ENCODE assay signal across 8 cellular contexts in genomic region chr3:179196098-179196497, GRCh38. TPM values are rescaled to one million over a fixed set of nuclear protein-coding genes. Genes with fewer than 3 reads are reported as not detected.
DNase-seq lines count a peak whose midpoint lies in the region; ATAC-seq and TF ChIP-seq lines count a peak whose summit lies in the region.

No MANE protein-coding gene starts in this region.

- TF ChIP-seq EP300 in SK-N-SH (IDR thresholded peaks at IDR 0.05; ENCODE audit: borderline replicate concordance in 1 of 2, low read depth in 1 of 2, low read length in 1 of 2) = no peak

- H3K9me3 ChIP-seq in SK-N-SH = no peaks in the 10 kb centered on the region

- H3K4me2 ChIP-seq in SK-N-SH = 0 out of 2 replicates have a peak overlapping the region, but pooled peaks have one; percentile 11

- H3K27me3 ChIP-seq in SK-N-SH (ENCODE audit: insufficient read depth) = no peaks in the 10 kb centered on the region

- no peak overlapping the region for H3K4me3 Mint-ChIP-seq in activated naive CD4-positive, alpha-beta T cell treated with anti-CD3 and anti-CD28 coated beads, Interleukin-2, amount 10 ng/mL, durations not matched to agents 7 days and 5 days
- H3K4me3 Mint-ChIP-seq in naive B cell = peak overlapping the region in 4 of 8 donors; percentile 36 to 52 (median 47)

- H3K79me2 ChIP-seq in SK-N-SH (ENCODE audit: insufficient read depth) = peaks cover 52% of the 10 kb centered on the region

- DNase-seq in activated naive CD4-positive, alpha-beta T cell treated with anti-CD3 and anti-CD28 coated beads, Interleukin-2, amount 10 ng/mL, durations not matched to agents 7 days and 5 days = peak; percentile 39
- DNase-seq in activated naive CD4-positive, alpha-beta T cell treated with Interleukin-2 at 50 U/mL for 16 hours = no peak
- DNase-seq in SK-N-SH (no peak), naive B cell (peak; percentile 14), posterior vena cava (ENCODE audit: low spot score) (no peak)
- DNase-seq in stimulated activated CD4-positive, alpha-beta T cell treated with anti-CD3 and anti-CD28 coated beads, Interleukin-2, amount 100 ng/mL, for 48 hours = no peak
- DNase-seq in activated T-cell treated with anti-CD3 and anti-CD28 coated beads, Interleukin-2, amount 50 U/mL, for 1 hour = no peak

- H3K9me2 ChIP-seq in SK-N-SH = no peaks in the 10 kb centered on the region

- no peaks in the 10 kb centered on the region for H3K27me3 Mint-ChIP-seq in activated naive CD4-positive, alpha-beta T cell treated with anti-CD3 and anti-CD28 coated beads, Interleukin-2, amount 10 ng/mL, durations not matched to agents 7 days and 5 days
- H3K27me3 Mint-ChIP-seq in naive B cell = no peaks in the 10 kb centered on the region

- no peak for TF ChIP-seq RAD21 in SK-N-SH (IDR thresholded peaks at IDR 0.05; ENCODE audit: low read length)

- ATAC-seq in HG02852 (IDR thresholded peaks at IDR 0.05; ENCODE audit: unreplicated experiment) (peak; percentile 95), naive B cell (ENCODE audit: low read depth in 2 of 2) (peak; percentile 74 to 76)

- no peaks in the 10 kb centered on the region; a peak in 2 of 4 replicates for H3K4me1 ChIP-seq in SK-N-SH (ENCODE audit: control insufficient read depth in 1 of 2, insufficient read depth in 2 of 2, low read depth in 1 of 2, low read length in 1 of 2)

- H3K36me3 ChIP-seq in SK-N-SH (replicated peaks in 1 of 2; ENCODE audit: control insufficient read depth in 1 of 2, insufficient read depth in 2 of 2, low read length in 1 of 2) = peaks cover 8 to 15% of the 10 kb centered on the region in 2 experiments

- H3K27ac Mint-ChIP-seq in activated naive CD4-positive, alpha-beta T cell treated with anti-CD3 and anti-CD28 coated beads, Interleukin-2, amount 10 ng/mL, durations not matched to agents 7 days and 5 days = peak overlapping the region; percentile 69
- H3K27ac Mint-ChIP-seq in naive B cell = peak overlapping the region in 4 of 6 donors; percentile 9 to 94 (median 86)

- H4K20me1 ChIP-seq in SK-N-SH (ENCODE audit: insufficient read depth) = peaks cover 28% of the 10 kb centered on the region

- peak overlapping the region in 1 of 2 experiments; percentile 28; a peak in 1 of 4 replicates for H3K27ac ChIP-seq in SK-N-SH (ENCODE audit: low read depth in 2 of 2, low read length in 1 of 2)

- POLR2A ChIA-PET in SK-N-SH (lab: Yijun Ruan, JAX) = no interaction called here

- H3K36me3 Mint-ChIP-seq in activated naive CD4-positive, alpha-beta T cell treated with anti-CD3 and anti-CD28 coated beads, Interleukin-2, amount 10 ng/mL, durations not matched to agents 7 days and 5 days = peaks cover 14% of the 10 kb centered on the region
- peaks cover 8 to 13% of the 10 kb centered on the region in 2 donors for H3K36me3 Mint-ChIP-seq in naive B cell

- CTCF ChIA-PET in activated naive CD4-positive, alpha-beta T cell treated with anti-CD3 and anti-CD28 coated beads, Interleukin-2, amount 10 ng/mL, durations not matched to agents 7 days and 5 days (lab: Charles Lee) = interaction anchor here (0.7 kb wide), 1 partner anchor 643 kb away, joined by 7 read pairs; no protein-coding TSS in a partner anchor
- CTCF ChIA-PET in SK-N-SH (lab: Yijun Ruan, JAX) = interaction anchor here (1.1 kb wide), 1 partner anchor 120 kb away, joined by 3 read pairs; no protein-coding TSS in a partner anchor

- 9% methylated on average over 1 of the region's 1 CpG for WGBS in SK-N-SH (ENCODE audit: low lambda C conversion rate)

- H3K9me3 Mint-ChIP-seq in activated naive CD4-positive, alpha-beta T cell treated with anti-CD3 and anti-CD28 coated beads, Interleukin-2, amount 10 ng/mL, durations not matched to agents 7 days and 5 days = no peaks in the 10 kb centered on the region
- no peaks in the 10 kb centered on the region for H3K9me3 Mint-ChIP-seq in naive B cell

- peaks cover 2% of the 10 kb centered on the region for H3F3A ChIP-seq in SK-N-SH (replicated peaks; ENCODE audit: insufficient read depth)

- H3K4me3 ChIP-seq in SK-N-SH (ENCODE audit: low read depth in 2 of 2, low read length in 1 of 2) = no peak overlapping the region

- no peak for TF ChIP-seq CTCF in SK-N-SH (IDR thresholded peaks at IDR 0.05)

- intact Hi-C loops in posterior vena cava (cut with DNase I) = no loop called here

- peaks cover 25% of the 10 kb centered on the region for H3K4me1 Mint-ChIP-seq in activated naive CD4-positive, alpha-beta T cell treated with anti-CD3 and anti-CD28 coated beads, Interleukin-2, amount 10 ng/mL, durations not matched to agents 7 days and 5 days
- H3K4me1 Mint-ChIP-seq in naive B cell = peaks cover 43 to 55% (median 46%) of the 10 kb centered on the region in 3 donors

- H3K9ac ChIP-seq in SK-N-SH = no peak overlapping the region

- no peak overlapping the region for H2AFZ ChIP-seq in SK-N-SH (ENCODE audit: low read depth)

TF ChIP-seq in SK-N-SH, 30 proteins besides CTCF, POLR2A, EP300 and RAD21:
- TF ChIP-seq PBX3 (IDR thresholded peaks at IDR 0.05) = peak; percentile 71
- TF ChIP-seq TAF1 (IDR thresholded peaks at IDR 0.05; ENCODE audit: borderline replicate concordance, low read depth, low read length) = no peak
- no peak for TF ChIP-seq ELF1 (IDR thresholded peaks at IDR 0.05)
- no peak for TF ChIP-seq SMC3 (IDR thresholded peaks at IDR 0.05; ENCODE audit: low read depth, low read length)
- TF ChIP-seq RFX5 (IDR thresholded peaks at IDR 0.05; ENCODE audit: low read length) = no peak
- TF ChIP-seq TCF12 (IDR thresholded peaks at IDR 0.05) = peak; percentile 83
- TF ChIP-seq RCOR1 (IDR thresholded peaks at IDR 0.05; ENCODE audit: low read length) = no peak

RNA-seq across cellular contexts. Expression of gene PIK3CA, which starts 47.9 kb away (rescaled TPM):
- 3.2 and 3.9 TPM in 2 replicates for polyA plus RNA-seq in SK-N-SH (2012; rRNA removed)
- polyA plus RNA-seq in SK-N-SH (2012; cell fraction: cytosol; rRNA removed) = 5.3 and 5.7 TPM in 2 replicates
- 1.9 and 5.8 TPM in 2 replicates for polyA plus RNA-seq in SK-N-SH (2012; cell fraction: nucleus; rRNA removed)
- 10 to 100 TPM; 14.8 to 30.1 (median 22.9) TPM for polyA plus RNA-seq in naive B cell (ENCODE audit: low read depth in 6 of 6)
- 10 to 100 TPM; 34.9 to 46.9 TPM for total RNA-seq in posterior vena cava

RNA-seq across cellular contexts. Expression of gene KCNMB3, which starts 54.8 kb away (rescaled TPM):
- 1.1 and 1.6 TPM in 2 replicates for polyA plus RNA-seq in SK-N-SH (2012; rRNA removed)
- 0.88 and 1.0 TPM in 2 replicates for polyA plus RNA-seq in SK-N-SH (2012; cell fraction: cytosol; rRNA removed)
- polyA plus RNA-seq in SK-N-SH (2012; cell fraction: nucleus; rRNA removed) = 3.5 and 5.8 TPM in 2 replicates
- polyA plus RNA-seq in naive B cell (ENCODE audit: low read depth in 6 of 6) = 1 to 10 TPM in 4 of 6 donors, under 1 TPM in 1, not detected in 1; 0.71 to 6.0 (median 3.0) TPM
- total RNA-seq in posterior vena cava = 1 to 10 TPM; 2.7 to 3.1 TPM

Comparison
In these comparisons a context has a peak if more than half of its experiments do, and no peak if none do; other contexts are left out.
1. DNase-seq: peak in activated naive CD4-positive, alpha-beta T cell treated with anti-CD3 and anti-CD28 coated beads, Interleukin-2, amount 10 ng/mL, durations not matched to agents 7 days and 5 days (single experiment) and naive B cell (single experiment); none in activated naive CD4-positive, alpha-beta T cell treated with Interleukin-2 at 50 U/mL for 16 hours (single experiment), SK-N-SH (single experiment), posterior vena cava (single experiment), stimulated activated CD4-positive, alpha-beta T cell treated with anti-CD3 and anti-CD28 coated beads, Interleukin-2, amount 100 ng/mL, for 48 hours (0 of 2) and activated T-cell treated with anti-CD3 and anti-CD28 coated beads, Interleukin-2, amount 50 U/mL, for 1 hour (single experiment).